ENCODE assay signal across 8 cellular contexts in the genomic region with DNA sequence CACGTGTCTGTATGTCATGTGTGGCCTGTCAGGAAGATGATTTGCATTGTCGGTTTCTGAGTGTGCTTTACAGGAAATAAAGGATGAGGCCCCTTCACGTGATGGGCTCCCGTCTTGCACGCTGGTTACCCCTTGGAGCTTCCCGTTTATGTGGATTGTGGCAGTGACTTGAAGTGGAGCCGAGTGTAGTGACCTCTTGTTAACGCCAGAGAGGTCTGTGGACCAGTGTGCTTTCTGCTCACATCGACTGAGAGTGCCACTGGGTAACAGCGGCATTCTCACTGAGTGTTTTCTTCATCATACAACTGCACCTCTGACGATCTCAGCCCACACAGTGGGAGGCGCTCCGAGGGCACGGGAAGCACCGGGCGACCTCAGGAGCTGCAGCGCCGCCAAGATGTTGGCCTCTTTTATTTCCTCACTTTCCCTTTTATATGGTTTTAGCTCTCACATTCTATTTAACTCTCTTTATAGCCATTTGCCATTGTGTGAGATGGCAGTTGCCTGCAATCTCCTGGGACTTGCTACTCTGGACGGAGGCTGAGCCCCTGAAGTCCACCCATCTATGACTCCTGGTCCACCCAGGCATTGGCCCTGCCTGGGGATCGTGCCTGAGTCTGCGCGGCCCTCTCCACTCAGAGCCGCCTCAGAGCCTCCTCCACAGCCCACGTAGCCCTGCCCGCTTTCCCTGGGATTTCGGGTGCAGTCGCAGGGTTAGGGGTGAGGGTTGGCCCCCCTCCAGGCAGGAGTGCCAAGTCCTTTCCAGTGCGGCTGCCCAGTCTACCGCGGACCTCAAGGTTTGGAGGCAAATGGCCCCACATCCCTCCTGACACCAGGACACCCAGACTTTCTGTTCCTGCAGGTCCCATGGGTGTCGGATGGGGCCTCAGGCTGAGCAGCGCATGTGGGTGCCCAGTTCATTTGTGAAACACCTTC.
A peak's percentile ranks its signal among the peaks of the same experiment; 100 is the strongest.
DNase-seq lines count a peak whose midpoint lies in the region; ATAC-seq and TF ChIP-seq lines count a peak whose summit lies in the region.

No MANE protein-coding gene starts in this region.

- no peaks in the 10 kb centered on the region for H3K36me3 ChIP-seq in hepatocyte (replicated peaks; ENCODE audit: insufficient read depth, low read depth)

- TF ChIP-seq CTCF in hepatocyte (IDR thresholded peaks at IDR 0.05; ENCODE audit: poor library complexity), result no peak

- 88% methylated on average over 31 of the region's 32 CpGs for WGBS in hepatocyte (ENCODE audit: low lambda C conversion rate, missing lambda C conversion rate)

- H3K27ac ChIP-seq in hepatocyte, result no peak overlapping the region

- H3K27me3 ChIP-seq in hepatocyte, result no peaks in the 10 kb centered on the region

- no peak overlapping the region for H2AFZ ChIP-seq in hepatocyte

- H3K4me1 ChIP-seq in hepatocyte (ENCODE audit: insufficient read depth), result no peaks in the 10 kb centered on the region

- no peaks in the 10 kb centered on the region for H3K79me2 ChIP-seq in hepatocyte

- DNase-seq in activated T-cell treated with anti-CD3 and anti-CD28 coated beads, Interleukin-2, amount 50 U/mL, for 1 hour, result peak; percentile 28
- DNase-seq in mucosa of gallbladder (ENCODE audit: low spot score), result peak; percentile 31
- DNase-seq in D341Med (ENCODE audit: low spot score), result no peak
- DNase-seq in NCI-H187 (lab: John Stamatoyannopoulos, UW), result no peak
- DNase-seq in NCI-H2107 (lab: John Stamatoyannopoulos, UW), result no peak
- no peak for DNase-seq in hepatocyte (ENCODE audit: low spot score)

- H3K4me2 ChIP-seq in hepatocyte, result no peak overlapping the region

- H3K9me3 ChIP-seq in hepatocyte (ENCODE audit: low read depth), result no peaks in the 10 kb centered on the region

- no peaks in the 10 kb centered on the region for H3K9me2 ChIP-seq in hepatocyte (replicated peaks; ENCODE audit: insufficient read depth)

- H3K4me3 ChIP-seq in hepatocyte, result no peak overlapping the region

- ATAC-seq in GM18511 (IDR thresholded peaks at IDR 0.05; ENCODE audit: unreplicated experiment), result peak; percentile 86
- ATAC-seq in HG03469 (IDR thresholded peaks at IDR 0.05; ENCODE audit: unreplicated experiment), result peak; percentile 49

- H4K20me1 ChIP-seq in hepatocyte (ENCODE audit: insufficient read depth, poor library complexity, severe bottlenecking), result no peaks in the 10 kb centered on the region

Comparison
In these comparisons a context has a peak if more than half of its experiments do, and no peak if none do; other contexts are left out.
1. DNase-seq: peak in activated T-cell treated with anti-CD3 and anti-CD28 coated beads, Interleukin-2, amount 50 U/mL, for 1 hour (single experiment) and mucosa of gallbladder (single experiment); none in D341Med (single experiment), NCI-H187 (0 of 2), NCI-H2107 (single experiment) and hepatocyte (single experiment).